4 cellular contexts compared by ENCODE assay signal in the genomic region with DNA sequence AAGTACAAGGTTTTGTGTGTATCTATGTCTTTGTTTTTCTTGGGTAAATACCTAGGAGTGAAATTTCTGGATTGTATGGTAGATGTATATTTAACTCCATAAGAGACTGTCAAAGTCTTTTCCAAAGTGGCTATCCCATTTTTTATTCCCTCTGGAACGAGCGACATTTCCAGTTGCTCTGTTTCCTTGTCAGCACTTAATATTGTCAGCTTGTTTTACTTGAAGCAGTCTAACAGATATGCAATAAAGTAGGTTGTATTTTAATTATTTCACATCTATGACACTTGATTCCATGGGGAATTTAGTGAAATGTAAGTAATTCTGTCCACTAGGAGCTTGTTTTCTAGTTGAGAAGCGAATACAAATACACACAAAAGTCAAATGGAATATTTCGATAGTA.
TF ChIP-seq lines count a peak whose summit lies in the region.

No MANE protein-coding gene starts in this region.

TF ChIP-seq in HepG2, 621 proteins besides CTCF, POLR2A, EP300 and RAD21:
- TF ChIP-seq FOXK1 (CRISPR knock-in tag; IDR thresholded peaks at IDR 0.05; ENCODE audit: borderline replicate concordance, low read depth) (no peak), ZNF7 (CRISPR knock-in tag; IDR thresholded peaks at IDR 0.05) (peak; percentile 91), SP4 (CRISPR knock-in tag; IDR thresholded peaks at IDR 0.05) (no peak)

TF ChIP-seq in A549, 52 proteins besides CTCF, POLR2A, EP300 and RAD21:
- TF ChIP-seq HOXB5 (CRISPR knock-in tag; IDR thresholded peaks at IDR 0.05), result no peak
- TF ChIP-seq ZFP36 (IDR thresholded peaks at IDR 0.05; ENCODE audit: borderline replicate concordance, partially characterized antibody), result peak; percentile 88
- TF ChIP-seq ZC3H11A (IDR thresholded peaks at IDR 0.05), result no peak
- TF ChIP-seq JUNB (IDR thresholded peaks at IDR 0.05), result no peak

TF ChIP-seq in K562, 482 proteins besides CTCF, POLR2A, EP300 and RAD21:
- TF ChIP-seq HNRNPL (IDR thresholded peaks at IDR 0.05; ENCODE audit: low read depth, low read length), result no peak
- TF ChIP-seq ZNF3 (CRISPR knock-in tag; IDR thresholded peaks at IDR 0.05), result no peak
- TF ChIP-seq, protein P1, sequence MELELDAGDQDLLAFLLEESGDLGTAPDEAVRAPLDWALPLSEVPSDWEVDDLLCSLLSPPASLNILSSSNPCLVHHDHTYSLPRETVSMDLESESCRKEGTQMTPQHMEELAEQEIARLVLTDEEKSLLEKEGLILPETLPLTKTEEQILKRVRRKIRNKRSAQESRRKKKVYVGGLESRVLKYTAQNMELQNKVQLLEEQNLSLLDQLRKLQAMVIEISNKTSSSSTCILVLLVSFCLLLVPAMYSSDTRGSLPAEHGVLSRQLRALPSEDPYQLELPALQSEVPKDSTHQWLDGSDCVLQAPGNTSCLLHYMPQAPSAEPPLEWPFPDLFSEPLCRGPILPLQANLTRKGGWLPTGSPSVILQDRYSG (tag; conservative IDR thresholded peaks at IDR 0.05; ENCODE audit: low read depth), result no peak
- no peak for TF ChIP-seq EP400 (IDR thresholded peaks at IDR 0.05)
- TF ChIP-seq RBM25 (IDR thresholded peaks at IDR 0.05; ENCODE audit: low read depth, low read length, severe bottlenecking), result peak; percentile 40
- peak; percentile 34 for TF ChIP-seq ZFP36 (IDR thresholded peaks at IDR 0.05; ENCODE audit: low read depth, low read length, partially characterized antibody)
- TF ChIP-seq, protein P2, sequence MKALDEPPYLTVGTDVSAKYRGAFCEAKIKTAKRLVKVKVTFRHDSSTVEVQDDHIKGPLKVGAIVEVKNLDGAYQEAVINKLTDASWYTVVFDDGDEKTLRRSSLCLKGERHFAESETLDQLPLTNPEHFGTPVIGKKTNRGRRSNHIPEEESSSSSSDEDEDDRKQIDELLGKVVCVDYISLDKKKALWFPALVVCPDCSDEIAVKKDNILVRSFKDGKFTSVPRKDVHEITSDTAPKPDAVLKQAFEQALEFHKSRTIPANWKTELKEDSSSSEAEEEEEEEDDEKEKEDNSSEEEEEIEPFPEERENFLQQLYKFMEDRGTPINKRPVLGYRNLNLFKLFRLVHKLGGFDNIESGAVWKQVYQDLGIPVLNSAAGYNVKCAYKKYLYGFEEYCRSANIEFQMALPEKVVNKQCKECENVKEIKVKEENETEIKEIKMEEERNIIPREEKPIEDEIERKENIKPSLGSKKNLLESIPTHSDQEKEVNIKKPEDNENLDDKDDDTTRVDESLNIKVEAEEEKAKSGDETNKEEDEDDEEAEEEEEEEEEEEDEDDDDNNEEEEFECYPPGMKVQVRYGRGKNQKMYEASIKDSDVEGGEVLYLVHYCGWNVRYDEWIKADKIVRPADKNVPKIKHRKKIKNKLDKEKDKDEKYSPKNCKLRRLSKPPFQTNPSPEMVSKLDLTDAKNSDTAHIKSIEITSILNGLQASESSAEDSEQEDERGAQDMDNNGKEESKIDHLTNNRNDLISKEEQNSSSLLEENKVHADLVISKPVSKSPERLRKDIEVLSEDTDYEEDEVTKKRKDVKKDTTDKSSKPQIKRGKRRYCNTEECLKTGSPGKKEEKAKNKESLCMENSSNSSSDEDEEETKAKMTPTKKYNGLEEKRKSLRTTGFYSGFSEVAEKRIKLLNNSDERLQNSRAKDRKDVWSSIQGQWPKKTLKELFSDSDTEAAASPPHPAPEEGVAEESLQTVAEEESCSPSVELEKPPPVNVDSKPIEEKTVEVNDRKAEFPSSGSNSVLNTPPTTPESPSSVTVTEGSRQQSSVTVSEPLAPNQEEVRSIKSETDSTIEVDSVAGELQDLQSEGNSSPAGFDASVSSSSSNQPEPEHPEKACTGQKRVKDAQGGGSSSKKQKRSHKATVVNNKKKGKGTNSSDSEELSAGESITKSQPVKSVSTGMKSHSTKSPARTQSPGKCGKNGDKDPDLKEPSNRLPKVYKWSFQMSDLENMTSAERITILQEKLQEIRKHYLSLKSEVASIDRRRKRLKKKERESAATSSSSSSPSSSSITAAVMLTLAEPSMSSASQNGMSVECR (CRISPR knock-in tag; IDR thresholded peaks at IDR 0.05), result no peak
- TF ChIP-seq, protein P3, sequence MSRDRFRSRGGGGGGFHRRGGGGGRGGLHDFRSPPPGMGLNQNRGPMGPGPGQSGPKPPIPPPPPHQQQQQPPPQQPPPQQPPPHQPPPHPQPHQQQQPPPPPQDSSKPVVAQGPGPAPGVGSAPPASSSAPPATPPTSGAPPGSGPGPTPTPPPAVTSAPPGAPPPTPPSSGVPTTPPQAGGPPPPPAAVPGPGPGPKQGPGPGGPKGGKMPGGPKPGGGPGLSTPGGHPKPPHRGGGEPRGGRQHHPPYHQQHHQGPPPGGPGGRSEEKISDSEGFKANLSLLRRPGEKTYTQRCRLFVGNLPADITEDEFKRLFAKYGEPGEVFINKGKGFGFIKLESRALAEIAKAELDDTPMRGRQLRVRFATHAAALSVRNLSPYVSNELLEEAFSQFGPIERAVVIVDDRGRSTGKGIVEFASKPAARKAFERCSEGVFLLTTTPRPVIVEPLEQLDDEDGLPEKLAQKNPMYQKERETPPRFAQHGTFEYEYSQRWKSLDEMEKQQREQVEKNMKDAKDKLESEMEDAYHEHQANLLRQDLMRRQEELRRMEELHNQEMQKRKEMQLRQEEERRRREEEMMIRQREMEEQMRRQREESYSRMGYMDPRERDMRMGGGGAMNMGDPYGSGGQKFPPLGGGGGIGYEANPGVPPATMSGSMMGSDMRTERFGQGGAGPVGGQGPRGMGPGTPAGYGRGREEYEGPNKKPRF (IDR thresholded peaks at IDR 0.05; ENCODE audit: low read depth, low read length), result no peak

TF ChIP-seq in HEK293T, 16 proteins besides CTCF, POLR2A, EP300 and RAD21:
- TF ChIP-seq FOXA1 (IDR thresholded peaks at IDR 0.05) (no peak), FOXK2 (IDR thresholded peaks at IDR 0.05) (no peak), CTBP1 (IDR thresholded peaks at IDR 0.05; ENCODE audit: borderline replicate concordance) (no peak), NFRKB (IDR thresholded peaks at IDR 0.05) (no peak), BHLHE40 (IDR thresholded peaks at IDR 0.05; ENCODE audit: borderline replicate concordance) (no peak), SUZ12 (IDR thresholded peaks at IDR 0.05) (no peak)
